In the genomic region with DNA sequence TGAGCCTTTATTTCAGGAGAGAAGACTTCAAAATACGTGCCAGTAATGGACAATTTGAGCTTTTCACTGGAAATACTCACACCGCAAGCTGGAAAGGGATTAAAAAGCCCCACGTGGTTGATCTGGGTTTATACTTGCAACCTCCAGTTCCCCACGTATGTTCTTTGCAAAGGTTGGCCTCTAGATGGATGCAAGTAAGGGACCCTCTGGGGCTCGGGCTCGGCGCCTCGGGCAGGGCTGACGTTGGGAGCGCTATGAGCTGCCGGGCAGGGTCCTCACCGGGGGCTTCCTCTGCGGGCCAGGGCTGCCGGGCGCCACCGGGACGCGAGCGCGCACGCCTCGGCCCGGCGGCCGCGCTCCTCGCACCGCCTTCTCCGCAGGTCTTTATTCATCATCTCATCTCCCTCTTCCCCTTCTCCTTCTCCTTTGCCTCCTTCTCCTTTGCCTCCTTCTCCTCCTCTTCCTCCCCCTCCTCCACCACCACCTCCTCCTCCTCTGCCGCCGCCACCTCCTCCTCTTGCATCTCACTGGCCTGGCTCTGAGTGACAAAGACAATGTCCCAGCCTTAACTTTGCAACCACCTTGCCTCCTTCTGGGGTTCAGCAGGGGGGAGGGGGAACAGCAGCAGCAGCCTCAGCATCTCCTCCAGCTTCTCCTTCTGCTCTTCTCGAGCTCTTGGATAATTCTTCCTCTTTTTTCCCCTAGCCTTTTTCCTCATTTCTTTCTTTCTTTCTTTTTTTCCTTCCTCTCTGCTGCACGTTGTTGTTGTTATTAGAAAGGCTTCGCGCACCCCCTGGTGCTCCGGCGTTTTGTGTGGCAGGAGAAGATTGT, we compare ENCODE assay signal across 8 cellular contexts. TPM values are rescaled to one million over a fixed set of nuclear protein-coding genes. Genes with fewer than 3 reads are reported as not detected.
DNase-seq lines count a peak whose midpoint lies in the region; ATAC-seq and TF ChIP-seq lines count a peak whose summit lies in the region.

No MANE protein-coding gene starts in this region.

- no peak for ATAC-seq in CD8-positive, alpha-beta T cell
- peak; percentile 1 for ATAC-seq in omental fat pad (ENCODE audit: low FRiP score)
- ATAC-seq in HG03108 (IDR thresholded peaks at IDR 0.05; ENCODE audit: unreplicated experiment) = no peak

- peak overlapping the region; percentile 19 for H3K4me3 Mint-ChIP-seq in CD8-positive, alpha-beta T cell

- no peak overlapping the region for H3K27ac ChIP-seq in CD8-positive, alpha-beta T cell (ENCODE audit: low read depth, low read length)
- H3K27ac ChIP-seq in VCaP = peak overlapping the region; percentile 97

- H3K4me1 Mint-ChIP-seq in CD8-positive, alpha-beta T cell (ENCODE audit: low read depth) = peaks cover 22% of the 10 kb centered on the region

- no peaks in the 10 kb centered on the region for H3K9me3 ChIP-seq in CD8-positive, alpha-beta T cell (ENCODE audit: low read length)

- H3K9me3 Mint-ChIP-seq in CD8-positive, alpha-beta T cell = no peaks in the 10 kb centered on the region

- CTCF ChIA-PET in CD8-positive, alpha-beta T cell (lab: Charles Lee) = no interaction called here

- H3K4me3 ChIP-seq in CD8-positive, alpha-beta T cell (ENCODE audit: low read depth, low read length) = no peak overlapping the region

- no peak for TF ChIP-seq CTCF in CD8-positive, alpha-beta T cell (IDR thresholded peaks at IDR 0.05)
- TF ChIP-seq CTCF in VCaP (conservative IDR thresholded peaks at IDR 0.05) (peak; percentile 68), omental fat pad (IDR thresholded peaks at IDR 0.05) (no peak)

- H3K36me3 Mint-ChIP-seq in CD8-positive, alpha-beta T cell = no peaks in the 10 kb centered on the region

- H3K27me3 ChIP-seq in CD8-positive, alpha-beta T cell (ENCODE audit: insufficient read depth, low read length) = peaks cover 13% of the 10 kb centered on the region

- peaks cover 66% of the 10 kb centered on the region for H3K27me3 Mint-ChIP-seq in CD8-positive, alpha-beta T cell (ENCODE audit: low read depth)

- peaks cover 10% of the 10 kb centered on the region for H3K4me1 ChIP-seq in CD8-positive, alpha-beta T cell (ENCODE audit: insufficient read depth, low read length)

- H3K36me3 ChIP-seq in CD8-positive, alpha-beta T cell (ENCODE audit: insufficient read depth, low read length) = no peaks in the 10 kb centered on the region

- H3K27ac Mint-ChIP-seq in CD8-positive, alpha-beta T cell = no peak overlapping the region

- no peak for DNase-seq in CD8-positive, alpha-beta T cell
- DNase-seq in HK-2 (ENCODE audit: unreplicated experiment) (peak; percentile 65), globus pallidus (ENCODE audit: low spot score) (peak; percentile 58), omental fat pad (ENCODE audit: low spot score) (no peak), OCI-M1 (lab: John Stamatoyannopoulos, UW) (no peak), activated gamma-delta T cell (lab: John Stamatoyannopoulos, UW) (no peak)

- POLR2A ChIA-PET in CD8-positive, alpha-beta T cell (lab: Charles Lee) = no interaction called here

- intact Hi-C loops in CD8-positive, alpha-beta T cell (cut with DNase I, micrococcal nuclease) = no loop called here

RNA-seq across cellular contexts. Expression of a gene that starts 0.6 kb away (rescaled TPM):
- not detected for total RNA-seq in CD8-positive, alpha-beta T cell
- total RNA-seq in omental fat pad = 10 to 100 TPM; 16.2 to 18.5 (median 16.7) TPM

Comparison
In these comparisons a context has a peak if more than half of its experiments do, and no peak if none do; other contexts are left out.
1. DNase-seq: peak in HK-2 (single experiment) and globus pallidus (single experiment); none in CD8-positive, alpha-beta T cell (0 of 7), omental fat pad (single experiment), OCI-M1 (single experiment) and activated gamma-delta T cell (single experiment).
2. RNA of a gene that starts 0.6 kb away (total RNA-seq): 16.2 to 18.5 TPM in omental fat pad; not detected in CD8-positive, alpha-beta T cell; every median in the first group is over 10 times any median in the second.